ENCODE assay signal across 1 cellular context in the genomic region with DNA sequence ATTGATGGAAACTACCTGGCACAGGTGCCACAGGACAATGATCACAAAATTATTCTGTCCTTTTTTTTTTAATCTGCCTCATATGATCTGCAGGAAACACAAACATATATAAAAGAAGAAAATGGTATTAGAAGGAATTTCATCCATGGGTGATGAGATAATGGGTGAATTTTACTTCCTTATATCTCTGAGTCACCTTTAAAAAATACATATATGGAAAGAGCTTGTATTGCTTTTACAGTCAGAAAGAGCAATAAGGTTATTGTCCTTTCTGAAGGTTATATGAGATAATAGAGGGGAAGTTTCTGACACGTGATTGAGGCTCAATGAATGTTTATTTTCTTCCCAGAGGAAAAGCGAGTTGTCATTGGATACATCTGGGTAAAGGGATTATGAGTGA.
TF ChIP-seq lines count a peak whose summit lies in the region.

No MANE protein-coding gene starts in this region.

TF ChIP-seq in endothelial cell of umbilical vein, 7 proteins besides CTCF, POLR2A, EP300 and RAD21 (continued from another document):
- TF ChIP-seq MYC (IDR thresholded peaks at IDR 0.05; ENCODE audit: low read depth, low read length) (no peak), POLR2AphosphoS5 (IDR thresholded peaks at IDR 0.05; ENCODE audit: insufficient read depth, low read depth, low read length) (no peak), FOS (IDR thresholded peaks at IDR 0.05; ENCODE audit: borderline replicate concordance, insufficient read depth, low read length) (no peak), JUN (IDR thresholded peaks at IDR 0.05; ENCODE audit: borderline replicate concordance, insufficient read depth, insufficient read length, low read depth) (no peak)
